In the genomic region with DNA sequence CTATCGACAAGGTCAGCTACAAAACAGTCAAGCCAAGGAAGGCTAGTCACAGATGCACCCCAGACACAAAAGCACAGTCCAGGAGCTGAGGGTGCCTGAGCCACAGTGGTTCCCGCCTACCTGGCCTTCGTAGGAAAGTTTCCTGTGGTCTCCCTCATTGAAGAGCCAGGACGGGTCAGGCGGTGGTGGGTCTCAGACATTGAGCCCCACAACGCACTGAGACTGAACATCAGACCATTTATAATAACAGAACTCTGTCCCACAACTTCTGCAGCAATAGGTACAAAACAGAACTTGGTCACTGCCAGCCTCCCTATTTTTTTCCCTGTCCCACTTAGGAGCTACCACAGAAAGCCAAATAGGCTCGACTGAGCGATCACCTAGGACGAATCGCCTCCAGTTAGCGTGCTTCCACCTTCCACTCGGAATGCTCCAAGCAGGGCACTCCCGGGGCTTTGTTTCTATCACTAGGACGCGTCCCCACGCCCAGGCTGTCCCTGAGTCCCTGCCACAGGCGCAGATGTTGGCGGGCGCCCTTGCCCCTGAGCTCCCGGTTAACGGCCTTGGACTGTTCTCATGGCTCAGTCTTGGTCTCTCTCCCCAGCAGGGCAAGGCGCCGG, we compare ENCODE assay signal across 8 cellular contexts. TPM values are rescaled to one million over a fixed set of nuclear protein-coding genes. Genes with fewer than 3 reads are reported as not detected.
DNase-seq lines count a peak whose midpoint lies in the region; ATAC-seq, FAIRE-seq and TF ChIP-seq lines count a peak whose summit lies in the region.

No MANE protein-coding gene starts in this region.

- peaks cover 9% of the 10 kb centered on the region for H3K4me1 ChIP-seq in GM12878 (ENCODE audit: control insufficient read depth, insufficient read depth, low read length)
- H3K4me1 ChIP-seq in left lung = peaks cover 12% of the 10 kb centered on the region in 2 donors
- peaks cover 7% of the 10 kb centered on the region for H3K4me1 ChIP-seq in thymus (ENCODE audit: control insufficient read depth, insufficient read depth, low read length)

- POLR2A ChIA-PET in GM12878 (lab: Charles Lee) = interaction anchor here (0.6 to 1.7 kb wide), 6 partner anchors 12 to 795 kb away, joined by 3 to 5 read pairs (median 4); partner anchors contain the start of gene ZNF497
- POLR2A ChIA-PET in HEK293T (lab: Yijun Ruan, JAX) = interaction anchor here (0.8 to 2.6 kb wide), 8 partner anchors 11 to 291 kb away, joined by 3 to 13 read pairs (median 5); partner anchors contain the start of genes ZBTB45, ZNF274 and ZNF497

- SMC1A ChIA-PET in GM12878 (lab: Charles Lee; ENCODE audit: uncharacterized antibody, unreplicated experiment) = interaction anchor here (1.0 to 1.5 kb wide), 2 partner anchors 32 to 292 kb away, joined by 3 to 4 read pairs; no protein-coding TSS in a partner anchor

- RAD21 ChIA-PET in GM12878 (lab: Charles Lee; ENCODE audit: unreplicated experiment) = interaction anchor here (0.7 kb wide), 1 partner anchor 135 kb away, joined by 3 read pairs; the partner anchor contains the start of gene ZNF497

- TSS peak; percentile 99 for BruUV-seq in GM12878 (replicated peaks; lab: Mats Ljungman, UMichigan)

- DNase-seq in DMS53 (lab: John Stamatoyannopoulos, UW) (peak; percentile 81), HL-60 (ENCODE audit: low read depth in 1 of 2, low spot score in 1 of 2) (no peak), GM12878 (ENCODE audit: low read depth, low spot score) (no peak), left lung (no peak), activated gamma-delta T cell (lab: John Stamatoyannopoulos, UW) (no peak), HEK293T (ENCODE audit: extremely low spot score) (no peak)
- no peak for DNase-seq in activated effector memory CD4-positive, alpha-beta T cell treated with Interleukin-2 at 50 U/mL for 16 hours

- TF ChIP-seq CTCF in HL-60 (IDR thresholded peaks at IDR 0.05; ENCODE audit: insufficient read depth, low read length) (no peak), GM12878 (IDR thresholded peaks at IDR 0.05 in 2 of 3, conservative IDR thresholded peaks at IDR 0.05 in 1 of 3; ENCODE audit: control insufficient read depth in 2 of 3, extremely low read depth in 1 of 3, insufficient read depth in 1 of 3, low read depth in 3 of 3, low read length in 3 of 3) (no peak), left lung (IDR thresholded peaks at IDR 0.05) (no peak)

- TF ChIP-seq RAD21 in GM12878 (IDR thresholded peaks at IDR 0.05; ENCODE audit: insufficient read depth, low read depth, low read length) = no peak

- FAIRE-seq in GM12878 (lab: Jason Lieb, UNC) = no peak

- H3K9ac ChIP-seq in GM12878 (ENCODE audit: control insufficient read depth, insufficient read depth, low read length) = peak overlapping the region; percentile 90

- peaks cover 17% of the 10 kb centered on the region; the same call in 2 of the 3 replicates for H3K9me3 ChIP-seq in GM12878 (replicated peaks; ENCODE audit: control insufficient read depth, insufficient read depth, low read length)
- peaks cover 0 to 73% of the 10 kb centered on the region in 2 donors for H3K9me3 ChIP-seq in left lung
- peaks cover 4% of the 10 kb centered on the region for H3K9me3 ChIP-seq in thymus (ENCODE audit: control insufficient read depth)

- no peak for TF ChIP-seq EP300 in GM12878 (IDR thresholded peaks at IDR 0.05; ENCODE audit: borderline replicate concordance in 1 of 2, control insufficient read depth in 1 of 2, low read depth in 2 of 2, low read length in 2 of 2)

- intact Hi-C loops in GM12878 (cut with micrococcal nuclease; ENCODE audit: unreplicated experiment) (loop anchor here (10.0 kb wide), 1 partner anchor 77 kb away; the partner anchor contains the start of gene ERVK3-1), left lung (cut with DNase I) (no loop called here)

- H3K4me2 ChIP-seq in GM12878 (ENCODE audit: control insufficient read depth, insufficient read depth) = peak overlapping the region; percentile 96

- ATAC-seq in GM12878 = peak; percentile 8
- peak; percentile 64 for ATAC-seq in left lung

- no peaks in the 10 kb centered on the region for H3K27me3 ChIP-seq in HL-60 (ENCODE audit: insufficient read depth, poor library complexity, severe bottlenecking)
- no peaks in the 10 kb centered on the region for H3K27me3 ChIP-seq in GM12878 (replicated peaks in 1 of 2; ENCODE audit: control insufficient read depth in 2 of 2, insufficient read depth in 2 of 2, low read length in 1 of 2)
- H3K27me3 ChIP-seq in left lung = no peaks in the 10 kb centered on the region
- no peaks in the 10 kb centered on the region for H3K27me3 ChIP-seq in thymus (ENCODE audit: control insufficient read depth, insufficient read depth)

- no peak for TF ChIP-seq POLR2A in GM12878 (IDR thresholded peaks at IDR 0.05; ENCODE audit: low read depth, low read length)

- no peaks in the 10 kb centered on the region for H4K20me1 ChIP-seq in GM12878 (ENCODE audit: control insufficient read depth, insufficient read depth)

- H3K36me3 ChIP-seq in GM12878 (ENCODE audit: control insufficient read depth in 2 of 2, insufficient read depth in 2 of 2, low read length in 1 of 2) (peaks cover 14 to 26% of the 10 kb centered on the region in 2 experiments), left lung (peaks cover 0 to 37% of the 10 kb centered on the region in 2 donors), thymus (ENCODE audit: control insufficient read depth, insufficient read depth) (peaks cover 21% of the 10 kb centered on the region)

- H3K4me3 ChIP-seq in HL-60 (replicated peaks; ENCODE audit: insufficient read depth, low read length) (peak overlapping the region; percentile 92), GM12878 (peak overlapping the region; percentile 85), left lung (peak overlapping the region; percentile 78 to 81), thymus (ENCODE audit: low read length) (peak overlapping the region; percentile 92)

- H3K27ac ChIP-seq in HL-60 (replicated peaks) = peak overlapping the region; percentile 95
- H3K27ac ChIP-seq in GM12878 (ENCODE audit: control insufficient read depth, insufficient read depth) = peak overlapping the region; percentile 88
- H3K27ac ChIP-seq in left lung = peak overlapping the region; percentile 77 to 82
- peak overlapping the region; percentile 78 for H3K27ac ChIP-seq in thymus (ENCODE audit: low read depth)

- peaks cover 25% of the 10 kb centered on the region for H3K79me2 ChIP-seq in GM12878 (ENCODE audit: control insufficient read depth, insufficient read depth, low read length)

- in situ Hi-C loops in GM12878 (cut with MboI) = no loop called here

- peak overlapping the region; percentile 98 for H2AFZ ChIP-seq in GM12878 (ENCODE audit: control insufficient read depth, low read depth, low read length)

- 9% methylated on average over 23 of the region's 23 CpGs for WGBS in GM12878 (ENCODE audit: insufficient coverage, insufficient replicate concordance, low lambda C conversion rate, missing lambda C conversion rate)
- WGBS in thymus = 9% methylated on average over 23 of the region's 23 CpGs

- CTCF ChIA-PET in GM12878 (lab: Yijun Ruan, JAX) = interaction anchor here (0.8 to 1.5 kb wide), 3 partner anchors 35 to 292 kb away, joined by 3 to 5 read pairs (median 3); partner anchors contain the start of genes ZBTB45 and ZSCAN22
- CTCF ChIA-PET in HEK293T (lab: Yijun Ruan, JAX) = no interaction called here

RNA-seq across cellular contexts. Expression of gene ZNF544, which starts 0.6 kb away (rescaled TPM):
- total RNA-seq in GM12878 (2013; cell fraction: nucleolus; rRNA removed) = 268 and 299 TPM in 2 replicates
- 56.8 and 67.4 TPM in 2 replicates for total RNA-seq in GM12878 (2014; rRNA removed)
- total RNA-seq in GM12878 (2014; rRNA removed; fragmentation: Illumina TruSeq; extraction: Trizol) = 56.6 and 61.2 TPM in 2 replicates
- 35.9 and 42.1 TPM in 2 replicates for total RNA-seq in GM12878 (2021)
- polyA plus RNA-seq in GM12878 (2011; ENCODE audit: low read depth) = 70.8 TPM
- 58.3 and 70.1 TPM in 2 replicates for polyA plus RNA-seq in GM12878 (2011; rRNA removed)
- 77.2 and 85.3 TPM in 2 replicates for polyA plus RNA-seq in GM12878 (2011; cell fraction: cytosol; rRNA removed)
- 53.4 and 62.8 TPM in 2 replicates for polyA plus RNA-seq in GM12878 (2011; cell fraction: nucleus; rRNA removed)
- 27.4 and 39.8 TPM in 2 replicates for polyA plus RNA-seq in GM12878 (2012)
- 29.6 and 43.1 TPM in 2 replicates for polyA plus RNA-seq in GM12878 (2014; fragmentation: Illumina TruSeq; extraction: Trizol)
- polyA plus RNA-seq in GM12878 (2014; fragmentation: Nextera tagmentation; extraction: Ambion mirVana) = 10 to 100 TPM; 27.3 to 34.9 TPM
- polyA plus RNA-seq in GM12878 (2014; rRNA removed) = 53.6 and 57.0 TPM in 2 replicates
- 10 to 100 TPM; 34.9 to 36.1 TPM for polyA plus RNA-seq in GM12878 (2016; fragmentation: Nextera tagmentation; extraction: Ambion mirVana)
- polyA minus RNA-seq in GM12878 (2011; rRNA and poly(A)+ RNA removed) = 61.0 and 85.8 TPM in 2 replicates
- polyA minus RNA-seq in GM12878 (2011; cell fraction: cytosol; rRNA and poly(A)+ RNA removed) = 20.3 and 23.6 TPM in 2 replicates
- polyA minus RNA-seq in GM12878 (2011; cell fraction: nucleus; rRNA and poly(A)+ RNA removed) = 48.8 and 73.8 TPM in 2 replicates
- total RNA-seq in left lung = 10 to 100 TPM; 23.8 to 25.4 TPM
- 28.0 TPM for polyA plus RNA-seq in thymus

RNA-seq across cellular contexts. Expression of gene ZNF274, which starts 45.2 kb away (rescaled TPM):
- 43.4 and 50.7 TPM in 2 replicates for total RNA-seq in GM12878 (2013; cell fraction: nucleolus; rRNA removed)
- total RNA-seq in GM12878 (2014; rRNA removed) (14.2 and 16.7 TPM in 2 replicates), GM12878 (2014; rRNA removed; fragmentation: Illumina TruSeq; extraction: Trizol) (13.5 and 14.7 TPM in 2 replicates), GM12878 (2021) (12.3 and 14.1 TPM in 2 replicates), left lung (10 to 100 TPM; 19.9 to 25.9 TPM)
- polyA plus RNA-seq in GM12878 (2011; ENCODE audit: low read depth) = 12.1 TPM
- polyA plus RNA-seq in GM12878 (2011; rRNA removed) (17.3 and 17.8 TPM in 2 replicates), GM12878 (2014; fragmentation: Illumina TruSeq; extraction: Trizol) (12.3 and 14.9 TPM in 2 replicates), GM12878 (2014; fragmentation: Nextera tagmentation; extraction: Ambion mirVana) (1 to 10 TPM; 2.7 to 3.3 TPM), GM12878 (2014; rRNA removed) (12.8 and 14.5 TPM in 2 replicates), GM12878 (2016; fragmentation: Nextera tagmentation; extraction: Ambion mirVana) (10 to 100 TPM; 14.4 to 17.6 TPM), thymus (33.2 TPM)
- polyA plus RNA-seq in GM12878 (2011; cell fraction: cytosol; rRNA removed) = 15.6 and 17.2 TPM in 2 replicates
- polyA plus RNA-seq in GM12878 (2011; cell fraction: nucleus; rRNA removed) = 31.9 and 32.4 TPM in 2 replicates
- polyA plus RNA-seq in GM12878 (2012) = 16.0 and 17.3 TPM in 2 replicates
- polyA minus RNA-seq in GM12878 (2011; rRNA and poly(A)+ RNA removed) = 19.8 and 29.6 TPM in 2 replicates
- polyA minus RNA-seq in GM12878 (2011; cell fraction: cytosol; rRNA and poly(A)+ RNA removed) = 5.3 and 7.6 TPM in 2 replicates
- polyA minus RNA-seq in GM12878 (2011; cell fraction: nucleus; rRNA and poly(A)+ RNA removed) = 16.9 and 20.6 TPM in 2 replicates

RNA-seq across cellular contexts. Expression of gene ZNF8, which starts 50.7 kb away (rescaled TPM):
- total RNA-seq in GM12878 (2013; cell fraction: nucleolus; rRNA removed) = 16.1 and 16.2 TPM in 2 replicates
- 5.4 TPM in 2 replicates for total RNA-seq in GM12878 (2014; rRNA removed)
- 4.2 and 4.5 TPM in 2 replicates for total RNA-seq in GM12878 (2014; rRNA removed; fragmentation: Illumina TruSeq; extraction: Trizol)
- total RNA-seq in GM12878 (2021) = 4.7 and 5.1 TPM in 2 replicates
- polyA plus RNA-seq in GM12878 (2011; ENCODE audit: low read depth) = 1.2 TPM
- polyA plus RNA-seq in GM12878 (2011; rRNA removed) = 2.8 and 3.7 TPM in 2 replicates
- 3.5 and 4.6 TPM in 2 replicates for polyA plus RNA-seq in GM12878 (2011; cell fraction: cytosol; rRNA removed)
- polyA plus RNA-seq in GM12878 (2011; cell fraction: nucleus; rRNA removed) = 5.4 and 5.8 TPM in 2 replicates
- polyA plus RNA-seq in GM12878 (2012) = 1.2 and 1.8 TPM in 2 replicates
- 2.0 and 2.6 TPM in 2 replicates for polyA plus RNA-seq in GM12878 (2014; fragmentation: Illumina TruSeq; extraction: Trizol)
- polyA plus RNA-seq in GM12878 (2014; fragmentation: Nextera tagmentation; extraction: Ambion mirVana) = under 1 TPM; 0.46 to 0.71 TPM
- polyA plus RNA-seq in GM12878 (2014; rRNA removed) = 3.1 TPM in 2 replicates
- polyA plus RNA-seq in GM12878 (2016; fragmentation: Nextera tagmentation; extraction: Ambion mirVana) = 1 to 10 TPM in 1 of 2 experiments, under 1 TPM in 1; 0.78 to 1.0 TPM
- polyA minus RNA-seq in GM12878 (2011; rRNA and poly(A)+ RNA removed) = 7.9 and 9.9 TPM in 2 replicates
- 3.6 and 4.3 TPM in 2 replicates for polyA minus RNA-seq in GM12878 (2011; cell fraction: cytosol; rRNA and poly(A)+ RNA removed)
- polyA minus RNA-seq in GM12878 (2011; cell fraction: nucleus; rRNA and poly(A)+ RNA removed) = 2.5 and 4.7 TPM in 2 replicates
- total RNA-seq in left lung = 1 to 10 TPM; 5.5 TPM
- polyA plus RNA-seq in thymus = 3.7 TPM
